1 cellular context compared by ENCODE assay signal in genomic region chr19:38506375-38506722, GRCh38.
TF ChIP-seq lines count a peak whose summit lies in the region.

No MANE protein-coding gene starts in this region.

TF ChIP-seq in GM12878, 131 proteins besides CTCF, POLR2A, EP300 and RAD21 (continued from another document):
- no peak for TF ChIP-seq E2F8 (IDR thresholded peaks at IDR 0.05; ENCODE audit: low read depth, partially characterized antibody)
- TF ChIP-seq SP1 (IDR thresholded peaks at IDR 0.05; ENCODE audit: low read depth, low read length): no peak
- no peak for TF ChIP-seq SKIL (IDR thresholded peaks at IDR 0.05; ENCODE audit: low read depth, poor library complexity, severe bottlenecking)
- TF ChIP-seq IKZF1 (conservative IDR thresholded peaks at IDR 0.05): no peak
- TF ChIP-seq HDAC2 (IDR thresholded peaks at IDR 0.05): no peak
- TF ChIP-seq ZBTB33 (IDR thresholded peaks at IDR 0.05): no peak
- TF ChIP-seq ZNF622 (IDR thresholded peaks at IDR 0.05): no peak
- TF ChIP-seq SREBF2 (IDR thresholded peaks at IDR 0.05; ENCODE audit: low read length): no peak
